In the genomic region with DNA sequence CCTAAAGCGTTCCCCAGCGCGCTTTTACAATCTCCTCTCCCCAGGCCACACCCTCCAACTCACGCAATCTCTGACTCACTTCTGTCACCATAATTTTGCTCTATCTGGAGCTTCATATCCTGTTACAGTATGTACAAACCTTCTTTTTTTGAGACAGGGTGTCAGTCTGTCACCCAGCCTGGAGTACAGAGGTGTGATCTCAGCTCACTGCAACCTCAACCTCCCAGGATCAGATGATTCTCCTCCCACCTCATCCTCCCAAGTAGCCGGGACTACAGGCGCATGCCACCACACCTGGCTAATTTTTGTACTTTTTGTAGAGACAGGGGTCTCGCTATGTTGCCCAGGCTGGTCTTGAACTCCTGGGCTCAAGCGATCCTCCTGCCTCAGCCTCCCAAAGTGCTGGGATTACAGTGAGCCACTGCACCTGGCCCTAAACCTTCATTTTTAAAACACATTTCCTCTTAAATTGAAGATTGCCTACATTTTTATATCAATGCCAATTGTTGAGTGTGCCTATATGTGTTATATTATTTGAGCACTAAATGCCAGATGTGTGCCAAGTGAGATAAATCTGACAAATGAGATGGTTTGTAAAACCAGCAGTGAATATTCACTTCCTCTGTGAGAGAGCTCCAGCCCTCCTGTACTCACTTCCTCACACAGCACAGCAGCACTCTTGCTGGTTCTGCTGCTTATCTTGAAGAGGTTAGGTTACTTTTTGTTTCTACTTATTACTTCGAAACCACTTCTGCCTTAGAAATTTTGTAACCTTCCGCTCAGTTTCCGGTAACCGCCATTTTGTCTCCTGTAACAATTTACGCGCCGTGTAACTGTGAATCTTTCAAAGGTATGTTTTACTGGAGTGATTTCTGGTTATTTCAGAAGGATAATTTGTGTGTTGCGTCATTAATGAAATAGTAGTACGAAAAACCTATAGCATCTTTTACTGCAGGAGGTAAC, we compare ENCODE assay signal across 1 cellular context.
TF ChIP-seq lines count a peak whose summit lies in the region.

No MANE protein-coding gene starts in this region.

TF ChIP-seq in K562, 482 proteins besides CTCF, POLR2A, EP300 and RAD21 (continued from another document and continues in another):
- TF ChIP-seq, protein P1, sequence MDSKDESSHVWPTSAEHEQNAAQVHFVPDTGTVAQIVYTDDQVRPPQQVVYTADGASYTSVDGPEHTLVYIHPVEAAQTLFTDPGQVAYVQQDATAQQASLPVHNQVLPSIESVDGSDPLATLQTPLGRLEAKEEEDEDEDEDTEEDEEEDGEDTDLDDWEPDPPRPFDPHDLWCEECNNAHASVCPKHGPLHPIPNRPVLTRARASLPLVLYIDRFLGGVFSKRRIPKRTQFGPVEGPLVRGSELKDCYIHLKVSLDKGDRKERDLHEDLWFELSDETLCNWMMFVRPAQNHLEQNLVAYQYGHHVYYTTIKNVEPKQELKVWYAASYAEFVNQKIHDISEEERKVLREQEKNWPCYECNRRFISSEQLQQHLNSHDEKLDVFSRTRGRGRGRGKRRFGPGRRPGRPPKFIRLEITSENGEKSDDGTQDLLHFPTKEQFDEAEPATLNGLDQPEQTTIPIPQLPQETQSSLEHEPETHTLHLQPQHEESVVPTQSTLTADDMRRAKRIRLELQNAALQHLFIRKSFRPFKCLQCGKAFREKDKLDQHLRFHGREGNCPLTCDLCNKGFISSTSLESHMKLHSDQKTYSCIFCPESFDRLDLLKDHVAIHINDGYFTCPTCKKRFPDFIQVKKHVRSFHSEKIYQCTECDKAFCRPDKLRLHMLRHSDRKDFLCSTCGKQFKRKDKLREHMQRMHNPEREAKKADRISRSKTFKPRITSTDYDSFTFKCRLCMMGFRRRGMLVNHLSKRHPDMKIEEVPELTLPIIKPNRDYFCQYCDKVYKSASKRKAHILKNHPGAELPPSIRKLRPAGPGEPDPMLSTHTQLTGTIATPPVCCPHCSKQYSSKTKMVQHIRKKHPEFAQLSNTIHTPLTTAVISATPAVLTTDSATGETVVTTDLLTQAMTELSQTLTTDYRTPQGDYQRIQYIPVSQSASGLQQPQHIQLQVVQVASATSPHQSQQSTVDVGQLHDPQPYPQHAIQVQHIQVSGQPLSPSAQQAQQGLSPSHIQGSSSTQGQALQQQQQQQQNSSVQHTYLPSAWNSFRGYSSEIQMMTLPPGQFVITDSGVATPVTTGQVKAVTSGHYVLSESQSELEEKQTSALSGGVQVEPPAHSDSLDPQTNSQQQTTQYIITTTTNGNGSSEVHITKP (IDR thresholded peaks at IDR 0.05; ENCODE audit: partially characterized antibody) = no peak
- peak; percentile 90 for TF ChIP-seq DPF2 (IDR thresholded peaks at IDR 0.05)
- TF ChIP-seq TCFL5 (CRISPR knock-in tag; conservative IDR thresholded peaks at IDR 0.05) = no peak
- TF ChIP-seq XRCC3 (IDR thresholded peaks at IDR 0.05) = no peak
- 0 out of 2 replicates have a peak, but pooled peaks have one; percentile 16 for TF ChIP-seq NFATC3 (IDR thresholded peaks at IDR 0.05)
- 0 out of 2 replicates have a peak, but pooled peaks have one; percentile 26 for TF ChIP-seq ETV5 (CRISPR knock-in tag; IDR thresholded peaks at IDR 0.05; ENCODE audit: low read depth)
- peak; percentile 75 for TF ChIP-seq SMARCE1 (IDR thresholded peaks at IDR 0.05)
- no peak for TF ChIP-seq RNF219 (CRISPR knock-in tag; IDR thresholded peaks at IDR 0.05)
- peak; percentile 44; the same call in 1 of the 2 replicates for TF ChIP-seq TOE1 (IDR thresholded peaks at IDR 0.05; ENCODE audit: borderline replicate concordance)
- TF ChIP-seq TOE1 (CRISPR knock-in tag; IDR thresholded peaks at IDR 0.05; ENCODE audit: borderline replicate concordance, low read depth) = no peak
- no peak for TF ChIP-seq NFE2L1 (tag; IDR thresholded peaks at IDR 0.05; ENCODE audit: borderline replicate concordance, low read depth)
- peak in 1 of 2 experiments; percentile 24; a peak in 1 of 4 replicates for TF ChIP-seq HDAC1 (IDR thresholded peaks at IDR 0.05)
- no peak for TF ChIP-seq ZNF143 (CRISPR knock-in tag; IDR thresholded peaks at IDR 0.05)
- TF ChIP-seq RAD51 (IDR thresholded peaks at IDR 0.05; ENCODE audit: borderline replicate concordance, low read depth) = no peak
- TF ChIP-seq ID3 (CRISPR knock-in tag; IDR thresholded peaks at IDR 0.05) = no peak
- 0 out of 2 replicates have a peak, but pooled peaks have one; percentile 58 for TF ChIP-seq ID3 (tag; IDR thresholded peaks at IDR 0.05)
- peak; percentile 7 for TF ChIP-seq BRD9 (IDR thresholded peaks at IDR 0.05; ENCODE audit: low read depth, partially characterized antibody)
- no peak for TF ChIP-seq CBX2 (IDR thresholded peaks at IDR 0.05; ENCODE audit: insufficient read depth, low read length, poor library complexity, severe bottlenecking)
- TF ChIP-seq NR3C1 (CRISPR knock-in tag; IDR thresholded peaks at IDR 0.05) = no peak
- no peak for TF ChIP-seq GTF3C2 (IDR thresholded peaks at IDR 0.05; ENCODE audit: borderline replicate concordance, extremely low read depth, insufficient read length)
- no peak for TF ChIP-seq TAF7 (tag; IDR thresholded peaks at IDR 0.05)
- peak; percentile 72 for TF ChIP-seq ZNF384 (IDR thresholded peaks at IDR 0.05; ENCODE audit: low read depth, low read length)
- TF ChIP-seq ZNF24 (IDR thresholded peaks at IDR 0.05) = 0 out of 2 replicates have a peak, but pooled peaks have one; percentile 7
- TF ChIP-seq RCOR1 (IDR thresholded peaks at IDR 0.05; ENCODE audit: borderline replicate concordance in 1 of 2, low read depth in 2 of 2, low read length in 2 of 2) = peak in 1 of 2 experiments; percentile 74; a peak in 1 of 4 replicates
- TF ChIP-seq NR2C2 (CRISPR knock-in tag; IDR thresholded peaks at IDR 0.05) = no peak
- TF ChIP-seq NR2C2 (tag; IDR thresholded peaks at IDR 0.05) = peak; percentile 57; the same call in 1 of the 2 replicates
- TF ChIP-seq MYC (IDR thresholded peaks at IDR 0.05; ENCODE audit: low read depth, low read length) = peak; percentile 13; the same call in 1 of the 2 replicates
- TF ChIP-seq MYC (CRISPR knock-in tag; IDR thresholded peaks at IDR 0.05; ENCODE audit: borderline replicate concordance, low read depth) = no peak
- TF ChIP-seq THAP12 (CRISPR knock-in tag; IDR thresholded peaks at IDR 0.05) = no peak
- no peak for TF ChIP-seq ZNF224 (CRISPR knock-in tag; IDR thresholded peaks at IDR 0.05)
- TF ChIP-seq JUN (IDR thresholded peaks at IDR 0.05; ENCODE audit: borderline replicate concordance, low read depth, low read length) = peak; percentile 90
- TF ChIP-seq JUN (CRISPR knock-in tag; IDR thresholded peaks at IDR 0.05; ENCODE audit: borderline replicate concordance) = 0 out of 2 replicates have a peak, but pooled peaks have one; percentile 17
- no peak for TF ChIP-seq NFIX (CRISPR knock-in tag; IDR thresholded peaks at IDR 0.05; ENCODE audit: low read depth)
- peak; percentile 63; the same call in 1 of the 2 replicates for TF ChIP-seq POLR2H (tag; IDR thresholded peaks at IDR 0.05; ENCODE audit: low read depth)
- TF ChIP-seq, protein P2, sequence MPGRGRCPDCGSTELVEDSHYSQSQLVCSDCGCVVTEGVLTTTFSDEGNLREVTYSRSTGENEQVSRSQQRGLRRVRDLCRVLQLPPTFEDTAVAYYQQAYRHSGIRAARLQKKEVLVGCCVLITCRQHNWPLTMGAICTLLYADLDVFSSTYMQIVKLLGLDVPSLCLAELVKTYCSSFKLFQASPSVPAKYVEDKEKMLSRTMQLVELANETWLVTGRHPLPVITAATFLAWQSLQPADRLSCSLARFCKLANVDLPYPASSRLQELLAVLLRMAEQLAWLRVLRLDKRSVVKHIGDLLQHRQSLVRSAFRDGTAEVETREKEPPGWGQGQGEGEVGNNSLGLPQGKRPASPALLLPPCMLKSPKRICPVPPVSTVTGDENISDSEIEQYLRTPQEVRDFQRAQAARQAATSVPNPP (IDR thresholded peaks at IDR 0.05; ENCODE audit: borderline replicate concordance, insufficient read depth, insufficient read length) = no peak
- no peak for TF ChIP-seq ZNF518B (CRISPR knock-in tag; IDR thresholded peaks at IDR 0.05)
- no peak for TF ChIP-seq ZNF639 (CRISPR knock-in tag; conservative IDR thresholded peaks at IDR 0.05 in 1 of 2, IDR thresholded peaks at IDR 0.05 in 1 of 2)
- TF ChIP-seq U2AF2 (optimal IDR thresholded peaks at IDR 0.05; ENCODE audit: low read depth, low read length) = no peak
- TF ChIP-seq EGR1 (conservative IDR thresholded peaks at IDR 0.05) = 0 out of 2 replicates have a peak, but pooled peaks have one; percentile 23
